2 cellular contexts compared by ENCODE assay signal in the genomic region with DNA sequence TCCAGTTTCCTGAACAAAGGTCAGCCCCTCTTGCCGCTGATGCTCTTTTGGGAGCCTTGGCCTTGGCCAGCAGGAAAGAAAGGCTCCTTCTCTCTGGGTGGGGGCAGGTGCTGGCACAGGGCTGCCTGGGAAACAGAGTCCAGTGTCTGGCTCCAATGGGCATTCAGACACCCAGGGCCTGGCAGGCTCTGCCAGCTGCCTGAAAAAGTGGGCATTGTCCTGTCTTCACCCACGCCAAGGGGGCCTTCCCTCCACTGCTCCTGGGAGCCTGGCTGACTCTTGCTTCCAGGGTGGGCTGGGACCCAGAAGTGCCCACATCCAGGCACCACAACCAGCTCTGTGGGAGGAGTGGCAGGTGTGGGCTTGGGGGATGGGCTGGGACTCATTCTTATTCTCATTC.
A peak's percentile ranks its signal among the peaks of the same experiment; 100 is the strongest.
TF ChIP-seq lines count a peak whose summit lies in the region.

No MANE protein-coding gene starts in this region.

TF ChIP-seq in HEK293, 187 proteins besides CTCF, POLR2A, EP300 and RAD21:
- TF ChIP-seq, protein P1, sequence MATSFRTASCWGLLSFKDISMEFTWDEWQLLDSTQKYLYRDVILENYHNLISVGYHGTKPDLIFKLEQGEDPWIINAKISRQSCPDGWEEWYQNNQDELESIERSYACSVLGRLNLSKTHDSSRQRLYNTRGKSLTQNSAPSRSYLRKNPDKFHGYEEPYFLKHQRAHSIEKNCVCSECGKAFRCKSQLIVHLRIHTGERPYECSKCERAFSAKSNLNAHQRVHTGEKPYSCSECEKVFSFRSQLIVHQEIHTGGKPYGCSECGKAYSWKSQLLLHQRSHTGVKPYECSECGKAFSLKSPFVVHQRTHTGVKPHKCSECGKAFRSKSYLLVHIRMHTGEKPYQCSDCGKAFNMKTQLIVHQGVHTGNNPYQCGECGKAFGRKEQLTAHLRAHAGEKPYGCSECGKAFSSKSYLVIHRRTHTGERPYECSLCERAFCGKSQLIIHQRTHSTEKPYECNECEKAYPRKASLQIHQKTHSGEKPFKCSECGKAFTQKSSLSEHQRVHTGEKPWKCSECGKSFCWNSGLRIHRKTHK (tag by site-specific recombination; IDR thresholded peaks at IDR 0.05), result no peak
- peak; percentile 39 for TF ChIP-seq EGR2 (tag by site-specific recombination; IDR thresholded peaks at IDR 0.05; ENCODE audit: low read depth)
- 0 out of 2 replicates have a peak, but pooled peaks have one; percentile 12 for TF ChIP-seq HIC1 (tag by site-specific recombination; IDR thresholded peaks at IDR 0.05)
- TF ChIP-seq, protein P2, sequence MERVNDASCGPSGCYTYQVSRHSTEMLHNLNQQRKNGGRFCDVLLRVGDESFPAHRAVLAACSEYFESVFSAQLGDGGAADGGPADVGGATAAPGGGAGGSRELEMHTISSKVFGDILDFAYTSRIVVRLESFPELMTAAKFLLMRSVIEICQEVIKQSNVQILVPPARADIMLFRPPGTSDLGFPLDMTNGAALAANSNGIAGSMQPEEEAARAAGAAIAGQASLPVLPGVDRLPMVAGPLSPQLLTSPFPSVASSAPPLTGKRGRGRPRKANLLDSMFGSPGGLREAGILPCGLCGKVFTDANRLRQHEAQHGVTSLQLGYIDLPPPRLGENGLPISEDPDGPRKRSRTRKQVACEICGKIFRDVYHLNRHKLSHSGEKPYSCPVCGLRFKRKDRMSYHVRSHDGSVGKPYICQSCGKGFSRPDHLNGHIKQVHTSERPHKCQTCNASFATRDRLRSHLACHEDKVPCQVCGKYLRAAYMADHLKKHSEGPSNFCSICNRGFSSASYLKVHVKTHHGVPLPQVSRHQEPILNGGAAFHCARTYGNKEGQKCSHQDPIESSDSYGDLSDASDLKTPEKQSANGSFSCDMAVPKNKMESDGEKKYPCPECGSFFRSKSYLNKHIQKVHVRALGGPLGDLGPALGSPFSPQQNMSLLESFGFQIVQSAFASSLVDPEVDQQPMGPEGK (tag by site-specific recombination; IDR thresholded peaks at IDR 0.05), result no peak
- no peak for TF ChIP-seq ZNF791 (tag by site-specific recombination; IDR thresholded peaks at IDR 0.05)
- peak; percentile 33; the same call in 1 of the 2 replicates for TF ChIP-seq ZFHX2 (tag by site-specific recombination; conservative IDR thresholded peaks at IDR 0.05)
- no peak for TF ChIP-seq ZNF654 (tag by site-specific recombination; IDR thresholded peaks at IDR 0.05; ENCODE audit: low read depth)

TF ChIP-seq in H1, 55 proteins besides CTCF, POLR2A, EP300 and RAD21:
- TF ChIP-seq TAF7 (optimal IDR thresholded peaks at IDR 0.05; ENCODE audit: borderline replicate concordance, low read depth, low read length), result no peak
- no peak for TF ChIP-seq CBX5 (IDR thresholded peaks at IDR 0.05; ENCODE audit: low read depth, low read length)
- TF ChIP-seq POLR2AphosphoS5 (IDR thresholded peaks at IDR 0.05; ENCODE audit: low read depth, low read length), result no peak
- TF ChIP-seq SIRT6 (IDR thresholded peaks at IDR 0.05; ENCODE audit: low read length), result no peak
- no peak for TF ChIP-seq SP1 (IDR thresholded peaks at IDR 0.05; ENCODE audit: low read depth, low read length)
- no peak for TF ChIP-seq SIX5 (IDR thresholded peaks at IDR 0.05; ENCODE audit: low read depth, low read length)
- no peak for TF ChIP-seq CHD2 (IDR thresholded peaks at IDR 0.05; ENCODE audit: low read length)
- no peak for TF ChIP-seq TCF12 (IDR thresholded peaks at IDR 0.05; ENCODE audit: low read depth, low read length)
- TF ChIP-seq SUZ12 (IDR thresholded peaks at IDR 0.05; ENCODE audit: low read length), result no peak
- TF ChIP-seq EGR1 (IDR thresholded peaks at IDR 0.05; ENCODE audit: borderline replicate concordance, low read depth, low read length), result no peak
- TF ChIP-seq KDM4A (IDR thresholded peaks at IDR 0.05; ENCODE audit: low read depth, low read length, severe bottlenecking), result no peak
